In the genomic region with DNA sequence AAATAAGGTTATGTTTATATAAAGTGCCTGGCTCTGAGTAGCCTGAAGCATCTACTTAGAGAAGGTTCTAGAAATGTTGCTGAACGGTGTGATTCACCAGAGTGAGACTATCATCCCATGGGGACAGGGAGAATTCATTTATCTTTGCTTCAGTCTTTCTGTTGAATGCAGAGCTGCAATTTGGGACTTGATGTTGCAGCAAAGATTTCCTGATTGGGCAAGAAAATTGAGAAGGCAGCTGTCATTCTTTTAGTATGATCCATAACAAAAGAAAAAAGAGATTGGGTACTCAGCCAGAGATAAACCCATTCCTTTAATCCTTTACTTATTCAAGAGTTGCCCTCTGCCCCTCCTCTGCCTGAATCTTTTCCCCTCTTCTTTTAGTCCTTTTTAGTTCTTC, we compare ENCODE assay signal across 15 cellular contexts.
A peak's percentile ranks its signal among the peaks of the same experiment; 100 is the strongest.
DNase-seq lines count a peak whose midpoint lies in the region; TF ChIP-seq lines count a peak whose summit lies in the region.
"Had no signal": no experiment of that assay in that cellular context is flagged by ENCODE, and none has a peak within 500 bp of the region (broad histone marks: within the 10 kb centered on the region; RNA-seq: fewer than 3 reads in every experiment).

No MANE protein-coding gene starts in this region.

- no peak overlapping the region for H2BK5ac ChIP-seq in mesenchymal stem cell (ENCODE audit: low read depth, low read length, poor library complexity, severe bottlenecking)

- no peaks in the 10 kb centered on the region for H3K9me3 ChIP-seq in GM23248 (ENCODE audit: low read depth)
- no peaks in the 10 kb centered on the region for H3K9me3 ChIP-seq in mesenchymal stem cell (ENCODE audit: control insufficient read depth, low read length)
- H3K9me3 ChIP-seq in WERI-Rb-1 (ENCODE audit: severe bottlenecking): no peaks in the 10 kb centered on the region
- H3K9me3 ChIP-seq: BE2C had no signal

- H3K79me1 ChIP-seq in mesenchymal stem cell (replicated peaks; ENCODE audit: low read length, poor library complexity, severe bottlenecking): peaks cover 10% of the 10 kb centered on the region

- H3K36me3 ChIP-seq in GM23248 (ENCODE audit: low read depth) (peaks cover 7% of the 10 kb centered on the region), mesenchymal stem cell (ENCODE audit: control insufficient read depth in 1 of 2, insufficient read depth in 2 of 2, low read depth in 1 of 2, low read length in 2 of 2) (no peaks in the 10 kb centered on the region), WERI-Rb-1 (no peaks in the 10 kb centered on the region)
- H3K36me3 ChIP-seq: BE2C had no signal

- H3K4me1 ChIP-seq in GM23248 (ENCODE audit: insufficient read depth) (peaks cover 25% of the 10 kb centered on the region; the same call in 1 of the 2 replicates), mesenchymal stem cell (ENCODE audit: control insufficient read depth, insufficient read depth, low read depth, low read length) (no peaks in the 10 kb centered on the region)
- H3K4me1 ChIP-seq: BE2C had no signal

- no peak overlapping the region for H2BK15ac ChIP-seq in mesenchymal stem cell (ENCODE audit: low read depth, poor library complexity, severe bottlenecking)

- no peak overlapping the region for H3K18ac ChIP-seq in mesenchymal stem cell (ENCODE audit: low read depth in 1 of 2, low read length in 2 of 2)

- TF ChIP-seq CTCF in cardiac fibroblast (IDR thresholded peaks at IDR 0.05; ENCODE audit: low read depth, low read length) (no peak), WERI-Rb-1 (IDR thresholded peaks at IDR 0.05; ENCODE audit: low read depth, low read length) (no peak)

- no peak overlapping the region for H2BK120ac ChIP-seq in mesenchymal stem cell (ENCODE audit: low read depth, low read length)

- no peaks in the 10 kb centered on the region for H4K20me1 ChIP-seq in GM23248 (ENCODE audit: insufficient read depth)

- peaks cover 61% of the 10 kb centered on the region for H3K79me2 ChIP-seq in GM23248 (ENCODE audit: insufficient read depth)

- H2AK5ac ChIP-seq in mesenchymal stem cell (ENCODE audit: low read length, severe bottlenecking): no peak overlapping the region

- H3K9me2 ChIP-seq in GM23248 (ENCODE audit: insufficient read depth): no peaks in the 10 kb centered on the region

- H3K9ac ChIP-seq in GM23248 (no peak overlapping the region), mesenchymal stem cell (ENCODE audit: low read length) (no peak overlapping the region)

- H3K4me3 ChIP-seq in GM23248: no peak overlapping the region
- no peak overlapping the region for H3K4me3 ChIP-seq in cardiac fibroblast (replicated peaks in 1 of 2; ENCODE audit: low read depth in 2 of 2, low read length in 2 of 2)
- no peak overlapping the region for H3K4me3 ChIP-seq in mesenchymal stem cell (ENCODE audit: insufficient read depth in 1 of 2, low read depth in 1 of 2, low read length in 2 of 2)
- no peak overlapping the region for H3K4me3 ChIP-seq in WERI-Rb-1 (ENCODE audit: low read depth, low read length)
- H3K4me3 ChIP-seq: K562 had no signal

- no peak overlapping the region for H3K23ac ChIP-seq in mesenchymal stem cell (ENCODE audit: low read length in 2 of 2)

- no peak overlapping the region for H4K91ac ChIP-seq in mesenchymal stem cell (ENCODE audit: low read length)

- no peak overlapping the region for H3K14ac ChIP-seq in mesenchymal stem cell (ENCODE audit: low read length in 2 of 2)

- H3K27me3 ChIP-seq in GM23248 (replicated peaks; ENCODE audit: insufficient read depth) (no peaks in the 10 kb centered on the region), mesenchymal stem cell (ENCODE audit: control insufficient read depth in 1 of 2, insufficient read depth in 1 of 2, low read length in 2 of 2) (no peaks in the 10 kb centered on the region), WERI-Rb-1 (ENCODE audit: insufficient read depth, low read depth, severe bottlenecking) (no peaks in the 10 kb centered on the region)
- H3K27me3 ChIP-seq: BE2C had no signal

- H3K27ac ChIP-seq in GM23248 (peak overlapping the region; percentile 51), mesenchymal stem cell (ENCODE audit: low read length, poor library complexity, severe bottlenecking) (peak overlapping the region; percentile 38), WERI-Rb-1 (no peak overlapping the region)

- no peak overlapping the region for H2BK12ac ChIP-seq in mesenchymal stem cell (ENCODE audit: low read length in 2 of 2)

- H3K4ac ChIP-seq in mesenchymal stem cell (ENCODE audit: low read depth in 1 of 2, low read length in 2 of 2): no peak overlapping the region

- H2AFZ ChIP-seq in GM23248 (no peak overlapping the region), mesenchymal stem cell (ENCODE audit: low read depth, low read length) (no peak overlapping the region)

- in situ Hi-C loops in GM23248 (cut with MboI): no loop called here

- H3K4me2 ChIP-seq in GM23248 (ENCODE audit: unreplicated experiment) (peak overlapping the region; percentile 5), mesenchymal stem cell (ENCODE audit: low read length, poor library complexity, severe bottlenecking) (no peak overlapping the region)

- WGBS in GM23248 (ENCODE audit: low coverage in 1 of 2, low lambda C conversion rate in 2 of 2, missing lambda C conversion rate in 2 of 2), 2 experiments: 32 to 44% methylated on average over 1 of the region's 1 CpG
- WGBS in mesenchymal stem cell: 97% methylated on average over 1 of the region's 1 CpG

- H3F3A ChIP-seq in GM23248 (ENCODE audit: insufficient read depth): peaks cover 15% of the 10 kb centered on the region; the same call in 1 of the 2 replicates

- H4K8ac ChIP-seq in mesenchymal stem cell (ENCODE audit: low read length): no peak overlapping the region

- DNase-seq in GM23248: peak; percentile 68
- DNase-seq in cardiac fibroblast (ENCODE audit: low read depth in 2 of 2): peak; percentile 13
- no peak for DNase-seq in mesenchymal stem cell
- no peak for DNase-seq in effector CD4-positive, alpha-beta T cell
- no peak for DNase-seq in NCI-H1048 (lab: John Stamatoyannopoulos, UW)
- DNase-seq in pons (ENCODE audit: low spot score): no peak
- DNase-seq in WERI-Rb-1: no peak
- DNase-seq: BE2C; CD4-positive, CD25-positive, alpha-beta regulatory T cell; DMS53; NCI-H1694 treated with DMSO at 0.1 percent for 48 hours; NCI-H510A treated with DMSO at 0.1 percent for 48 hours; NCI-H774; SHP77 had no signal

Comparison
In these comparisons a context has a peak if more than half of its experiments do, and no peak if none do; other contexts are left out.
1. DNase-seq: peak in GM23248 (single experiment) and cardiac fibroblast (2 of 2); none in mesenchymal stem cell (single experiment), effector CD4-positive, alpha-beta T cell (single experiment), NCI-H1048 (single experiment), pons (single experiment) and WERI-Rb-1 (single experiment).